14 cellular contexts compared by ENCODE assay signal in the genomic region with DNA sequence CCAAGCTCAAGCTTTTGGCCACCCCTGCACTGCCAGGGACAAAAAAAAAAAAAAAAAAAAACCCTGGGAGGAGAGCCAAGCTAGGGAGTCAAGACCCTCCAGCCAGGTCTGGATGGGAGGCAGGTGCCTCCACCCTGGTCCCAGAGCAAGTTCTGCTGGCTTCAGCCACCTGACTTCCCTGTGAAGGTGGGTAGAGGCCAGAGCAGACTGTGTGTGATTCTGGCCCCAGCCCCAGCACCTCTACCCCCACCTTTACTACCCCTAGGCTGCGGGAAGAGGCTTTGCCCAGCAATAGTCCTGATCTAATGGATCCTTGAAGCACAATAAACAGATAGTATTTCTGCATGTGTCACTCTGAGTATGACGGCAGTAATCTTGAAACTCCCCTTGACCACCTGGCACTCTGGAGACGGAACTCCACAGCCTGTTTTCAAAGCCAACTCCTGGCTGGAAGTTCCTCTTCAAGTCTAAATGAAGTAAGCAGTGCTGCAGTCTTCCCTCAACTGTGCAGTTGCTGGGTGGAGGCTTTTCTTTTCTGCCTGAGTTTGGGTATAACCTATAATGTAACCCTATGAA. TPM values are rescaled to one million over a fixed set of nuclear protein-coding genes. Genes with fewer than 3 reads are reported as not detected.
DNase-seq lines count a peak whose midpoint lies in the region; ATAC-seq, FAIRE-seq and TF ChIP-seq lines count a peak whose summit lies in the region.
"Had no signal": no experiment of that assay in that cellular context is flagged by ENCODE, and none has a peak within 500 bp of the region (broad histone marks: within the 10 kb centered on the region; RNA-seq: fewer than 3 reads in every experiment).

No MANE protein-coding gene starts in this region.

- H3K9me2 ChIP-seq in PC-3 (replicated peaks; ENCODE audit: low read length), result no peaks in the 10 kb centered on the region

- H3K9me1 ChIP-seq in keratinocyte (ENCODE audit: control insufficient read depth, extremely low read depth, insufficient read depth, low read length), result no peaks in the 10 kb centered on the region

- no peaks in the 10 kb centered on the region for H3F3A ChIP-seq in PC-3 (ENCODE audit: low read length, unreplicated experiment)

- H3K27ac ChIP-seq in PC-3 (ENCODE audit: low read length), result no peak overlapping the region
- H3K27ac ChIP-seq in keratinocyte (ENCODE audit: control insufficient read depth, insufficient read depth, low read length), result no peak overlapping the region
- no peak overlapping the region for H3K27ac ChIP-seq in small intestine (ENCODE audit: low read depth in 1 of 2, low read length in 1 of 2)
- H3K27ac ChIP-seq: right atrium auricular region had no signal

- H3K9me3 Mint-ChIP-seq in activated CD4-positive, alpha-beta T cell treated with anti-CD3 and anti-CD28 coated beads, Interleukin-2, amount 10 ng/mL, durations not matched to agents 24 days and 14 days, result no peaks in the 10 kb centered on the region
- no peaks in the 10 kb centered on the region for H3K9me3 Mint-ChIP-seq in stimulated activated effector memory CD8-positive, alpha-beta T cell treated with anti-CD3 and anti-CD28 coated beads, Interleukin-12 subunit alpha, Interleukin-12 subunit beta, amount 100 ng/mL, for 72 hours

- no peak for DNase-seq in activated CD4-positive, alpha-beta T cell treated with anti-CD3 and anti-CD28 coated beads, Interleukin-2, amount 10 ng/mL, durations not matched to agents 24 days and 14 days
- no peak for DNase-seq in activated CD4-positive, alpha-beta T cell treated with anti-CD3 and anti-CD28 coated beads for 1 hour
- DNase-seq in PC-3 (no peak), keratinocyte (ENCODE audit: low read depth, low spot score) (no peak), T-helper 9 cell (no peak), small intestine (no peak)
- no peak for DNase-seq in stimulated activated effector memory CD8-positive, alpha-beta T cell treated with anti-CD3 and anti-CD28 coated beads, Interleukin-12 subunit alpha, Interleukin-12 subunit beta, amount 100 ng/mL, for 72 hours (ENCODE audit: low spot score in 2 of 2)
- DNase-seq: effector memory CD4-positive, alpha-beta T cell; midbrain; NCI-H748 treated with DMSO at 0.1 percent for 48 hours; SW 1271 had no signal

- no peak for TF ChIP-seq CTCF in PC-3 (conservative IDR thresholded peaks at IDR 0.05; ENCODE audit: low read depth, low read length)
- no peak for TF ChIP-seq CTCF in keratinocyte (optimal IDR thresholded peaks at IDR 0.05 in 1 of 3, IDR thresholded peaks at IDR 0.05 in 1 of 3, conservative IDR thresholded peaks at IDR 0.05 in 1 of 3; ENCODE audit: extremely low read depth in 1 of 3, insufficient read depth in 2 of 3, low read length in 3 of 3)

- 14 to 48% (median 43%) methylated on average over 3 of the region's 3 CpGs for WGBS in small intestine, 3 donors

- no peaks in the 10 kb centered on the region for H4K20me1 ChIP-seq in PC-3 (ENCODE audit: low read length)
- no peaks in the 10 kb centered on the region for H4K20me1 ChIP-seq in keratinocyte (ENCODE audit: control insufficient read depth, extremely low read depth, insufficient read depth, low read length)

- H3K9ac ChIP-seq in PC-3 (ENCODE audit: low read length) (peak overlapping the region; percentile 61), keratinocyte (ENCODE audit: control insufficient read depth, extremely low read depth, insufficient read depth, low read length) (no peak overlapping the region)

- H3K9me3 ChIP-seq in PC-3 (ENCODE audit: low read length), result no peaks in the 10 kb centered on the region
- H3K9me3 ChIP-seq in keratinocyte (ENCODE audit: control insufficient read depth, low read depth, low read length), result no peaks in the 10 kb centered on the region
- H3K9me3 ChIP-seq in small intestine (ENCODE audit: control insufficient read depth, low read depth), result no peaks in the 10 kb centered on the region
- H3K9me3 ChIP-seq: right atrium auricular region had no signal

- no peaks in the 10 kb centered on the region for H3K36me3 Mint-ChIP-seq in activated CD4-positive, alpha-beta T cell treated with anti-CD3 and anti-CD28 coated beads, Interleukin-2, amount 10 ng/mL, durations not matched to agents 24 days and 14 days (ENCODE audit: low read depth)
- no peaks in the 10 kb centered on the region for H3K36me3 Mint-ChIP-seq in stimulated activated effector memory CD8-positive, alpha-beta T cell treated with anti-CD3 and anti-CD28 coated beads, Interleukin-12 subunit alpha, Interleukin-12 subunit beta, amount 100 ng/mL, for 72 hours

- intact Hi-C loops in activated CD4-positive, alpha-beta T cell treated with anti-CD3 and anti-CD28 coated beads, Interleukin-2, amount 10 ng/mL, durations not matched to agents 24 days and 14 days (cut with micrococcal nuclease), result loop anchor here (5.0 to 10.0 kb wide), 2 partner anchors 55 to 303 kb away; a partner anchor contains a TSS
- intact Hi-C loops in PC-3 (cut with micrococcal nuclease), result loop anchor here (1.0 to 10.0 kb wide), 7 partner anchors 73 to 545 kb away; a partner anchor contains a TSS

- H3K36me3 ChIP-seq in PC-3 (ENCODE audit: low read depth, low read length) (no peaks in the 10 kb centered on the region), keratinocyte (ENCODE audit: control insufficient read depth in 2 of 2, extremely low read depth in 1 of 2, insufficient read depth in 2 of 2, low read length in 2 of 2) (no peaks in the 10 kb centered on the region), small intestine (ENCODE audit: control insufficient read depth in 2 of 2, insufficient read depth in 2 of 2, low read length in 2 of 2) (no peaks in the 10 kb centered on the region)
- H3K36me3 ChIP-seq: right atrium auricular region had no signal

- POLR2A ChIA-PET in PC-3 (lab: Charles Lee; ENCODE audit: unreplicated experiment), result no interaction called here

- H3K27ac Mint-ChIP-seq in activated CD4-positive, alpha-beta T cell treated with anti-CD3 and anti-CD28 coated beads, Interleukin-2, amount 10 ng/mL, durations not matched to agents 24 days and 14 days, result no peak overlapping the region
- peak overlapping the region; percentile 86 for H3K27ac Mint-ChIP-seq in stimulated activated effector memory CD8-positive, alpha-beta T cell treated with anti-CD3 and anti-CD28 coated beads, Interleukin-12 subunit alpha, Interleukin-12 subunit beta, amount 100 ng/mL, for 72 hours

- H3K79me2 ChIP-seq in PC-3 (ENCODE audit: low read length) (no peaks in the 10 kb centered on the region), keratinocyte (ENCODE audit: control insufficient read depth, insufficient read depth, low read length) (no peaks in the 10 kb centered on the region)

- H3K27me3 ChIP-seq in PC-3 (ENCODE audit: low read length) (no peaks in the 10 kb centered on the region), keratinocyte (ENCODE audit: control insufficient read depth, extremely low read depth, insufficient read depth, low read length) (no peaks in the 10 kb centered on the region), small intestine (ENCODE audit: control insufficient read depth in 2 of 2, insufficient read depth in 2 of 2, low read length in 2 of 2) (peaks cover 0 to 6% of the 10 kb centered on the region in 2 donors)
- H3K27me3 ChIP-seq: right atrium auricular region had no signal

- CTCF ChIA-PET in PC-3 (lab: Charles Lee), result interaction anchor here (1.3 to 1.9 kb wide), 5 partner anchors 72 to 257 kb away, joined by 3 to 19 read pairs (median 5); a partner anchor contains a TSS

- dilution Hi-C loops in keratinocyte (cut with MboI; ENCODE audit: extremely low pct_ligation_motif_present, low sequenced_read_pairs), result no loop called here

- H3K4me3 ChIP-seq in PC-3 (ENCODE audit: low read length), result peak overlapping the region; percentile 78
- peak overlapping the region in 1 of 3 experiments; percentile 65 for H3K4me3 ChIP-seq in keratinocyte (ENCODE audit: control insufficient read depth in 2 of 3, extremely low read depth in 1 of 3, insufficient read depth in 2 of 3, low read depth in 1 of 3, low read length in 3 of 3)
- H3K4me3 ChIP-seq in small intestine (ENCODE audit: low read depth in 1 of 2, low read length in 2 of 2), result no peak overlapping the region

- no TSS peak for BruUV-seq in PC-3 (replicated peaks; lab: Mats Ljungman, UMichigan)

- ATAC-seq in PC-3, result no peak
- ATAC-seq in stimulated activated effector memory CD8-positive, alpha-beta T cell treated with anti-CD3 and anti-CD28 coated beads, Interleukin-12 subunit alpha, Interleukin-12 subunit beta, amount 100 ng/mL, for 72 hours, result no peak
- ATAC-seq in GM18907 (IDR thresholded peaks at IDR 0.05; ENCODE audit: unreplicated experiment), result no peak

- peaks cover 11% of the 10 kb centered on the region for H3K4me1 Mint-ChIP-seq in activated CD4-positive, alpha-beta T cell treated with anti-CD3 and anti-CD28 coated beads, Interleukin-2, amount 10 ng/mL, durations not matched to agents 24 days and 14 days
- peaks cover 23% of the 10 kb centered on the region for H3K4me1 Mint-ChIP-seq in stimulated activated effector memory CD8-positive, alpha-beta T cell treated with anti-CD3 and anti-CD28 coated beads, Interleukin-12 subunit alpha, Interleukin-12 subunit beta, amount 100 ng/mL, for 72 hours

- H3K27me3 Mint-ChIP-seq in activated CD4-positive, alpha-beta T cell treated with anti-CD3 and anti-CD28 coated beads, Interleukin-2, amount 10 ng/mL, durations not matched to agents 24 days and 14 days, result peaks cover 20% of the 10 kb centered on the region

- no peak for FAIRE-seq in keratinocyte (lab: Jason Lieb, UNC)
- no peak for FAIRE-seq in small intestine (lab: Jason Lieb, UNC)

- H3K4me1 ChIP-seq in PC-3 (ENCODE audit: insufficient read depth, low read length), result peaks cover 6% of the 10 kb centered on the region
- H3K4me1 ChIP-seq in keratinocyte (ENCODE audit: control insufficient read depth, extremely low read depth, insufficient read depth, low read length), result peaks cover 9% of the 10 kb centered on the region
- no peaks in the 10 kb centered on the region for H3K4me1 ChIP-seq in small intestine (ENCODE audit: control insufficient read depth in 2 of 2, insufficient read depth in 1 of 2, low read depth in 1 of 2, low read length in 1 of 2)

- H3K4me2 ChIP-seq in PC-3 (ENCODE audit: low read length) (peak overlapping the region; percentile 100), keratinocyte (ENCODE audit: control insufficient read depth, extremely low read depth, insufficient read depth, low read depth, low read length) (peak overlapping the region; percentile 93)

- H2AFZ ChIP-seq in PC-3 (ENCODE audit: low read length) (peak overlapping the region; percentile 98; the same call in 1 of the 2 replicates), keratinocyte (ENCODE audit: control insufficient read depth, low read length) (no peak overlapping the region)

- H3K4me3 Mint-ChIP-seq in activated CD4-positive, alpha-beta T cell treated with anti-CD3 and anti-CD28 coated beads, Interleukin-2, amount 10 ng/mL, durations not matched to agents 24 days and 14 days, result peak overlapping the region; percentile 4
- H3K4me3 Mint-ChIP-seq in stimulated activated effector memory CD8-positive, alpha-beta T cell treated with anti-CD3 and anti-CD28 coated beads, Interleukin-12 subunit alpha, Interleukin-12 subunit beta, amount 100 ng/mL, for 72 hours, result peak overlapping the region; percentile 75

RNA-seq across cellular contexts. Expression of a gene that starts 9.8 kb away (rescaled TPM):
- total RNA-seq in activated CD4-positive, alpha-beta T cell treated with anti-CD3 and anti-CD28 coated beads, Interleukin-2, amount 10 ng/mL, durations not matched to agents 24 days and 14 days, result not detected in 2 replicates
- total RNA-seq in PC-3 (2014; rRNA removed), result not detected in 2 replicates
- polyA plus RNA-seq in keratinocyte, result 1.5 to 29.2 TPM (median 1.5 TPM) in 3 replicates
- 14.3 TPM for polyA plus RNA-seq in keratinocyte (2011; ENCODE audit: low read depth)
- 9.1 and 10.0 TPM in 2 replicates for polyA plus RNA-seq in keratinocyte (2011; cell fraction: cytosol; rRNA removed)
- polyA plus RNA-seq in keratinocyte (2011; cell fraction: nucleus; rRNA removed), result 7.6 and 8.4 TPM in 2 replicates
- 1.5 and 57.7 TPM in 2 replicates for polyA plus RNA-seq in keratinocyte (2012; ENCODE audit: low replicate concordance)
- polyA minus RNA-seq in keratinocyte, result 1.6 to 11.2 TPM (median 1.9 TPM) in 3 replicates
- 2.5 TPM for polyA minus RNA-seq in keratinocyte (2011; cell fraction: cytosol; rRNA and poly(A)+ RNA removed)
- 1.3 and 2.7 TPM in 2 replicates for polyA minus RNA-seq in keratinocyte (2011; cell fraction: nucleus; rRNA and poly(A)+ RNA removed)
- polyA plus RNA-seq in small intestine, result 100 to 1,000 TPM in 1 of 3 donors, 1 to 10 TPM in 2; 5.1 to 134 (median 7.8) TPM
- total RNA-seq: urinary bladder had no signal

RNA-seq across cellular contexts. Expression of a gene that starts 42.8 kb away (rescaled TPM):
- total RNA-seq in activated CD4-positive, alpha-beta T cell treated with anti-CD3 and anti-CD28 coated beads, Interleukin-2, amount 10 ng/mL, durations not matched to agents 24 days and 14 days, result not detected in 2 replicates
- total RNA-seq in PC-3 (2014; rRNA removed), result not detected in 2 replicates
- polyA plus RNA-seq in keratinocyte (not detected in 3 replicates), small intestine (1 to 10 TPM in 1 of 3 donors, under 1 TPM in 2; 0.01 to 1.3 (median 0.54) TPM)
- polyA plus RNA-seq in keratinocyte (2011; ENCODE audit: low read depth), result not detected
- polyA plus RNA-seq in keratinocyte (2011; cell fraction: cytosol; rRNA removed), result not detected in 2 replicates
- not detected in 2 replicates for polyA plus RNA-seq in keratinocyte (2011; cell fraction: nucleus; rRNA removed)
- polyA plus RNA-seq in keratinocyte (2012; ENCODE audit: low replicate concordance), result 0.08 TPM in 1 of 2 replicates, not detected in the other
- not detected in 3 replicates for polyA minus RNA-seq in keratinocyte
- not detected for polyA minus RNA-seq in keratinocyte (2011; cell fraction: cytosol; rRNA and poly(A)+ RNA removed)
- polyA minus RNA-seq in keratinocyte (2011; cell fraction: nucleus; rRNA and poly(A)+ RNA removed), result not detected in 2 replicates
- total RNA-seq: right atrium auricular region, urinary bladder had no signal
- polyA plus RNA-seq: urinary bladder had no signal

RNA-seq across cellular contexts. Expression of a gene that starts 51.9 kb away (rescaled TPM):
- not detected in 2 replicates for total RNA-seq in activated CD4-positive, alpha-beta T cell treated with anti-CD3 and anti-CD28 coated beads, Interleukin-2, amount 10 ng/mL, durations not matched to agents 24 days and 14 days
- not detected in 2 replicates for total RNA-seq in PC-3 (2014; rRNA removed)
- polyA plus RNA-seq in keratinocyte (not detected in 3 replicates), small intestine (1 to 10 TPM in 1 of 3 donors, under 1 TPM in 2; 0.27 to 4.7 (median 0.45) TPM)
- not detected for polyA plus RNA-seq in keratinocyte (2011; ENCODE audit: low read depth)
- polyA plus RNA-seq in keratinocyte (2011; cell fraction: cytosol; rRNA removed), result not detected in 2 replicates
- not detected in 2 replicates for polyA plus RNA-seq in keratinocyte (2011; cell fraction: nucleus; rRNA removed)
- polyA plus RNA-seq in keratinocyte (2012; ENCODE audit: low replicate concordance), result not detected in 2 replicates
- polyA minus RNA-seq in keratinocyte, result not detected in 3 replicates
- polyA minus RNA-seq in keratinocyte (2011; cell fraction: cytosol; rRNA and poly(A)+ RNA removed), result not detected
- polyA minus RNA-seq in keratinocyte (2011; cell fraction: nucleus; rRNA and poly(A)+ RNA removed), result not detected in 2 replicates
